Comparison of ENCODE assay signal across 12 cellular contexts in the genomic region with DNA sequence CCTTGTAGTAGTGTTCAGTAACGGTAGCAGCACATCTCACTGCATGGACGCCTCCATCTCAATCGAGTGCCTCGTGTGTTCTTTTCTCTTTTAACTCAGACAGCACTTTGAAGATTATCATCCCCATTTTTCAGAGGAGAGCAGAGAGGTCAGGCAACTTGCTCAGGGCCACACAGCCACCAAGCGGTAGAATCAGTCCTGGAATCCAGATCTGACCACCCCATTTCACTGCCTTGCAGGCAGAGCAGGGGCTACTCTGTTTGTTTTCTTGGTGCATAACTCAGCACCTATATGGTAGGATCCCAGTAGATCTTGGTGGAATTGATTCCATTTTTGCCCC.
DNase-seq lines count a peak whose midpoint lies in the region; ATAC-seq, FAIRE-seq and TF ChIP-seq lines count a peak whose summit lies in the region.
"Had no signal": no experiment of that assay in that cellular context is flagged by ENCODE, and none has a peak within 500 bp of the region (broad histone marks: within the 10 kb centered on the region; RNA-seq: fewer than 3 reads in every experiment).

No MANE protein-coding gene starts in this region.

- H3K27me3 ChIP-seq in CD8-positive, alpha-beta T cell (ENCODE audit: insufficient read depth, low read length): no peaks in the 10 kb centered on the region
- H3K27me3 ChIP-seq in IMR-90 (ENCODE audit: control insufficient read depth, insufficient read depth, low read length): no peaks in the 10 kb centered on the region

- no peak overlapping the region for H3K18ac ChIP-seq in IMR-90 (ENCODE audit: low read depth, low read length)

- no peak overlapping the region for H2BK20ac ChIP-seq in IMR-90 (ENCODE audit: low read depth, low read length)

- peak overlapping the region; percentile 1 for H3K27ac Mint-ChIP-seq in CD8-positive, alpha-beta T cell
- H3K27ac Mint-ChIP-seq in effector memory CD8-positive, alpha-beta T cell: peak overlapping the region; percentile 87 to 98

- peaks cover 16% of the 10 kb centered on the region; the same call in 1 of the 2 replicates for H3K9me1 ChIP-seq in IMR-90 (ENCODE audit: insufficient read depth, low read length)

- no peak overlapping the region for H4K91ac ChIP-seq in IMR-90 (ENCODE audit: insufficient read depth, low read depth, low read length)

- H2AFZ ChIP-seq in IMR-90 (replicated peaks; ENCODE audit: low read length, poor library complexity): no peak overlapping the region

- H3K9me3 ChIP-seq in CD8-positive, alpha-beta T cell (ENCODE audit: low read length): no peaks in the 10 kb centered on the region
- H3K9me3 ChIP-seq in IMR-90 (ENCODE audit: control insufficient read depth, insufficient read depth, low read length): no peaks in the 10 kb centered on the region

- H2BK5ac ChIP-seq in IMR-90 (ENCODE audit: low read depth, low read length, poor library complexity, severe bottlenecking): no peak overlapping the region

- no peak overlapping the region for H3K27ac ChIP-seq in CD8-positive, alpha-beta T cell (ENCODE audit: low read depth, low read length)
- H3K27ac ChIP-seq in IMR-90 (ENCODE audit: insufficient read depth, low read length): no peak overlapping the region

- TF ChIP-seq RAD21 in IMR-90 (IDR thresholded peaks at IDR 0.05; ENCODE audit: low read length): no peak

- DNase-seq in CD8-positive, alpha-beta T cell: peak in 1 of 7 experiments; percentile 2
- DNase-seq in IMR-90 (no peak), HTR-8/SVneo (ENCODE audit: insufficient read length, low spot score) (no peak), SIG-M5 (lab: John Stamatoyannopoulos, UW) (no peak)
- no peak for DNase-seq in effector memory CD8-positive, alpha-beta T cell
- DNase-seq: GDM1; H7; NCI-H345; stimulated activated CD4-positive, alpha-beta T cell treated with anti-CD3 and anti-CD28 coated beads, Interleukin-2, amount 100 ng/mL, for 48 hours had no signal

- dilution Hi-C loops in IMR-90 (cut with HindIII; ENCODE audit: low sequenced_read_pairs, unreplicated experiment): no loop called here

- H3K4me3 ChIP-seq in CD8-positive, alpha-beta T cell (ENCODE audit: low read depth, low read length): no peak overlapping the region
- no peak overlapping the region for H3K4me3 ChIP-seq in IMR-90 (ENCODE audit: insufficient read depth, low read depth, low read length)

- H2AK9ac ChIP-seq in IMR-90 (replicated peaks; ENCODE audit: low read depth, low read length, poor library complexity): no peak overlapping the region

- intact Hi-C loops in CD8-positive, alpha-beta T cell (cut with DNase I, micrococcal nuclease): no loop called here
- intact Hi-C loops in IMR-90 (cut with micrococcal nuclease): no loop called here

- H2BK15ac ChIP-seq in IMR-90 (ENCODE audit: low read depth, low read length): no peak overlapping the region

- TF ChIP-seq CTCF in CD8-positive, alpha-beta T cell (IDR thresholded peaks at IDR 0.05): no peak
- TF ChIP-seq CTCF in IMR-90 (conservative IDR thresholded peaks at IDR 0.05; ENCODE audit: low read depth, low read length): no peak

- in situ Hi-C loops in IMR-90 (cut with MboI; ENCODE audit: low sequenced_read_pairs): no loop called here

- H3K4me3 Mint-ChIP-seq in CD8-positive, alpha-beta T cell: no peak overlapping the region
- H3K4me3 Mint-ChIP-seq in effector memory CD8-positive, alpha-beta T cell: peak overlapping the region; percentile 6 to 29

- H4K5ac ChIP-seq in IMR-90 (ENCODE audit: low read depth, low read length): no peak overlapping the region

- no peaks in the 10 kb centered on the region for H3K4me1 ChIP-seq in CD8-positive, alpha-beta T cell (ENCODE audit: insufficient read depth, low read length)
- H3K4me1 ChIP-seq in IMR-90 (ENCODE audit: control insufficient read depth, insufficient read depth, low read length): peaks cover 7% of the 10 kb centered on the region; the same call in 1 of the 2 replicates

- no peak for TF ChIP-seq POLR2A in IMR-90 (IDR thresholded peaks at IDR 0.05; ENCODE audit: low read depth, low read length)

- no peak overlapping the region for H2AK5ac ChIP-seq in IMR-90 (ENCODE audit: low read depth, low read length)

- H2BK120ac ChIP-seq in IMR-90 (ENCODE audit: low read depth, low read length): no peak overlapping the region

- no peak overlapping the region for H3K4ac ChIP-seq in IMR-90 (ENCODE audit: low read depth, low read length)

- CTCF ChIA-PET in CD8-positive, alpha-beta T cell (lab: Charles Lee): no interaction called here
- CTCF ChIA-PET in IMR-90 (lab: Yijun Ruan, JAX): no interaction called here

- no TSS peak for BruUV-seq in IMR-90 (replicated peaks; lab: Mats Ljungman, UMichigan)

- peaks cover 13 to 47% of the 10 kb centered on the region in 2 experiments for H3K79me1 ChIP-seq in IMR-90 (ENCODE audit: low read depth in 1 of 2, low read length in 2 of 2)

- WGBS in IMR-90 (ENCODE audit: extremely low coverage in 2 of 2, insufficient read length in 1 of 2), 2 experiments: 98% methylated on average over 4 of the region's 5 CpGs; no CpG with 5 or more reads in 1 of the 2 experiments

- no peak overlapping the region for H3K56ac ChIP-seq in IMR-90 (ENCODE audit: extremely low read depth, insufficient read depth, low read length)

- POLR2A ChIA-PET in CD8-positive, alpha-beta T cell (lab: Charles Lee): interaction anchor here (1.2 kb wide), 1 partner anchor 22 kb away, joined by 3 read pairs; no protein-coding TSS in a partner anchor
- POLR2A ChIA-PET in IMR-90 (lab: Charles Lee; ENCODE audit: unreplicated experiment): no interaction called here

- H3K14ac ChIP-seq in IMR-90 (replicated peaks; ENCODE audit: low read depth, low read length): no peak overlapping the region

- H3K9me3 Mint-ChIP-seq in CD8-positive, alpha-beta T cell: no peaks in the 10 kb centered on the region
- no peaks in the 10 kb centered on the region for H3K9me3 Mint-ChIP-seq in effector memory CD8-positive, alpha-beta T cell

- no peaks in the 10 kb centered on the region for H3K27me3 Mint-ChIP-seq in CD8-positive, alpha-beta T cell (ENCODE audit: low read depth)
- no peaks in the 10 kb centered on the region for H3K27me3 Mint-ChIP-seq in effector memory CD8-positive, alpha-beta T cell

- no peak overlapping the region for H3K9ac ChIP-seq in IMR-90 (ENCODE audit: low read depth, low read length)

- H3K4me1 Mint-ChIP-seq in CD8-positive, alpha-beta T cell (ENCODE audit: low read depth): peaks cover 10% of the 10 kb centered on the region
- H3K4me1 Mint-ChIP-seq in effector memory CD8-positive, alpha-beta T cell (ENCODE audit: low read depth in 2 of 2): peaks cover 58 to 65% of the 10 kb centered on the region in 2 donors

- ATAC-seq in CD8-positive, alpha-beta T cell: no peak
- ATAC-seq in GM21381 (IDR thresholded peaks at IDR 0.05; ENCODE audit: unreplicated experiment): peak; percentile 9
- no peak for ATAC-seq in IMR-90 (ENCODE audit: low read depth)
- ATAC-seq in effector memory CD8-positive, alpha-beta T cell (replicated peaks): no peak
- no peak for ATAC-seq in HG03196 (IDR thresholded peaks at IDR 0.05; ENCODE audit: unreplicated experiment)
- ATAC-seq in HG02870 (IDR thresholded peaks at IDR 0.05; ENCODE audit: unreplicated experiment): no peak

- peak overlapping the region; percentile 11; the same call in 1 of the 2 replicates for H3K23ac ChIP-seq in IMR-90 (ENCODE audit: low read depth, low read length)

- no peak for FAIRE-seq in HTR-8/SVneo (lab: Jason Lieb, UNC)

- no peak overlapping the region for H4K8ac ChIP-seq in IMR-90 (ENCODE audit: low read depth in 2 of 2, low read length in 2 of 2)

- no peak overlapping the region for H3K4me2 ChIP-seq in IMR-90 (ENCODE audit: low read depth, low read length)

- no peaks in the 10 kb centered on the region for H3K36me3 ChIP-seq in CD8-positive, alpha-beta T cell (ENCODE audit: insufficient read depth, low read length)
- peaks cover 40% of the 10 kb centered on the region for H3K36me3 ChIP-seq in IMR-90 (ENCODE audit: control insufficient read depth, insufficient read depth, low read length)

- H3K36me3 Mint-ChIP-seq in CD8-positive, alpha-beta T cell: no peaks in the 10 kb centered on the region
- H3K36me3 Mint-ChIP-seq in effector memory CD8-positive, alpha-beta T cell (ENCODE audit: insufficient read depth): peaks cover 7% of the 10 kb centered on the region

- 0 out of 2 replicates have a peak, but pooled peaks cover under 1% of the 10 kb centered on the region for H4K20me1 ChIP-seq in IMR-90 (ENCODE audit: insufficient read depth, low read length)

TF ChIP-seq in IMR-90, 13 proteins besides CTCF, POLR2A, EP300 and RAD21:
- no peak for TF ChIP-seq MAFK (IDR thresholded peaks at IDR 0.05; ENCODE audit: low read depth, low read length)
- no peak for TF ChIP-seq BHLHE40 (IDR thresholded peaks at IDR 0.05; ENCODE audit: low read depth, low read length)
- no peak for TF ChIP-seq CEBPB (IDR thresholded peaks at IDR 0.05; ENCODE audit: low read depth, low read length)
- TF ChIP-seq, protein P1, sequence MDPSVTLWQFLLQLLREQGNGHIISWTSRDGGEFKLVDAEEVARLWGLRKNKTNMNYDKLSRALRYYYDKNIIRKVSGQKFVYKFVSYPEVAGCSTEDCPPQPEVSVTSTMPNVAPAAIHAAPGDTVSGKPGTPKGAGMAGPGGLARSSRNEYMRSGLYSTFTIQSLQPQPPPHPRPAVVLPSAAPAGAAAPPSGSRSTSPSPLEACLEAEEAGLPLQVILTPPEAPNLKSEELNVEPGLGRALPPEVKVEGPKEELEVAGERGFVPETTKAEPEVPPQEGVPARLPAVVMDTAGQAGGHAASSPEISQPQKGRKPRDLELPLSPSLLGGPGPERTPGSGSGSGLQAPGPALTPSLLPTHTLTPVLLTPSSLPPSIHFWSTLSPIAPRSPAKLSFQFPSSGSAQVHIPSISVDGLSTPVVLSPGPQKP (IDR thresholded peaks at IDR 0.05; ENCODE audit: borderline replicate concordance, low read depth, low read length): no peak
- TF ChIP-seq MAZ (IDR thresholded peaks at IDR 0.05; ENCODE audit: borderline replicate concordance, low read depth, low read length): no peak
- no peak for TF ChIP-seq RCOR1 (IDR thresholded peaks at IDR 0.05; ENCODE audit: insufficient replicate concordance, low read length)
